Comparison of ENCODE assay signal across 9 cellular contexts in genomic region chr12:1796515-1797010, GRCh38. TPM values are rescaled to one million over a fixed set of nuclear protein-coding genes. Genes with fewer than 3 reads are reported as not detected.
DNase-seq lines count a peak whose midpoint lies in the region; ATAC-seq and TF ChIP-seq lines count a peak whose summit lies in the region.
"Had no signal": no experiment of that assay in that cellular context is flagged by ENCODE, and none has a peak within 500 bp of the region (broad histone marks: within the 10 kb centered on the region; RNA-seq: fewer than 3 reads in every experiment).

No MANE protein-coding gene starts in this region.

- ATAC-seq in GM18511 (IDR thresholded peaks at IDR 0.05; ENCODE audit: unreplicated experiment) (peak; percentile 36), HG02840 (IDR thresholded peaks at IDR 0.05; ENCODE audit: low FRiP score, unreplicated experiment) (peak; percentile 22), thoracic aorta (ENCODE audit: insufficient number of reproducible peaks, low FRiP score, low read depth) (no peak)
- peak; percentile 40 for ATAC-seq in central memory CD8-positive, alpha-beta T cell (replicated peaks; ENCODE audit: extremely low read depth, poor library complexity, severe bottlenecking)

- peaks cover 0 to 22% of the 10 kb centered on the region in 2 donors for H3K4me1 ChIP-seq in thoracic aorta (ENCODE audit: control insufficient read depth in 1 of 2, low read depth in 2 of 2)

- H3K9me3 ChIP-seq in thoracic aorta = no peaks in the 10 kb centered on the region

- peak overlapping the region; percentile 70 for H3K4me3 ChIP-seq in thoracic aorta

- no peak for TF ChIP-seq CTCF in thoracic aorta (IDR thresholded peaks at IDR 0.05)

- H3K27me3 ChIP-seq in thoracic aorta (replicated peaks; ENCODE audit: insufficient read depth) = no peaks in the 10 kb centered on the region

- H3K9me3 Mint-ChIP-seq in central memory CD8-positive, alpha-beta T cell = no peaks in the 10 kb centered on the region
- H3K9me3 Mint-ChIP-seq: brain had no signal

- peak overlapping the region; percentile 83 for H3K4me3 Mint-ChIP-seq in central memory CD8-positive, alpha-beta T cell

- H3K27ac ChIP-seq in thoracic aorta = peak overlapping the region; percentile 47 to 63

- no peaks in the 10 kb centered on the region for H3K27me3 Mint-ChIP-seq in central memory CD8-positive, alpha-beta T cell

- H3K4me1 Mint-ChIP-seq in central memory CD8-positive, alpha-beta T cell = peaks cover 24% of the 10 kb centered on the region

- DNase-seq in SW480 (ENCODE audit: low spot score) (peak; percentile 71), mesenteric fat pad (ENCODE audit: low spot score) (peak; percentile 88), thoracic aorta (ENCODE audit: low spot score) (no peak), cerebellar cortex (ENCODE audit: low spot score) (no peak), NCI-H2081 treated with DMSO at 0.1 percent for 48 hours (lab: John Stamatoyannopoulos, UW) (no peak)
- DNase-seq in central memory CD8-positive, alpha-beta T cell (ENCODE audit: low spot score in 2 of 2) = no peak

- peak overlapping the region; percentile 74 for H3K27ac Mint-ChIP-seq in central memory CD8-positive, alpha-beta T cell (ENCODE audit: low read depth)

- H3K36me3 Mint-ChIP-seq in central memory CD8-positive, alpha-beta T cell (ENCODE audit: insufficient read depth) = peaks cover 3% of the 10 kb centered on the region
- H3K36me3 Mint-ChIP-seq: brain had no signal

- no peaks in the 10 kb centered on the region for H3K36me3 ChIP-seq in thoracic aorta

RNA-seq across cellular contexts. Expression of gene LRTM2, which starts 23.8 kb away (rescaled TPM):
- total RNA-seq in mesenteric fat pad = not detected
- not detected for total RNA-seq in thoracic aorta

Comparison
In these comparisons a context has a peak if more than half of its experiments do, and no peak if none do; other contexts are left out.
1. DNase-seq: peak in SW480 (single experiment) and mesenteric fat pad (single experiment); none in central memory CD8-positive, alpha-beta T cell (0 of 2), thoracic aorta (single experiment), cerebellar cortex (single experiment) and NCI-H2081 treated with DMSO at 0.1 percent for 48 hours (single experiment).